Comparison of ENCODE assay signal across 31 cellular contexts in the genomic region with DNA sequence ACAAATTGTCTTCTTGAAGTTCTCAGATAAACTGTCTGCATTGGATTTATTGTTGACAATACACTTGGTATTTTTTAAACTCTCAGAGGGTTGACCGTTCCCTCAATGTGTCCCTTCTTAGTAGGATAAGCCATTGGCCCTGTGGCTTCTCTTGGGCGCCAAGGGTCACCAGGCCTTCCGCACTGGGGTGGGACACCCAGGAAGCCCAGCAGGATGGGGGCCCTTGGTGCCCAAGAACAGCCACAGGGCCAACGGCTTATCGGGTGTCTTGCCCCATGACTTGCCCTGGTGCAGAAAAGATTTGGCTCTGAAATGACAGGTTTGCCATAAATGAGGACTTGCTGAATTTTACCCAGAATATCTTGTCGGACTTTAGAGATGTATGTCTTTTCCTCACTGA.
"Had no signal": no experiment of that assay in that cellular context is flagged by ENCODE, and none has a peak within 500 bp of the region (broad histone marks: within the 10 kb centered on the region; RNA-seq: fewer than 3 reads in every experiment).

No MANE protein-coding gene starts in this region.

- H3K9me3 ChIP-seq: neutrophil, ovary, psoas muscle, right lobe of liver, sigmoid colon, suprapubic skin, testis, tibial artery, transverse colon, upper lobe of right lung, vagina had no signal

- H3K4me2 ChIP-seq: neural progenitor cell had no signal

- H3K27ac ChIP-seq: neural progenitor cell, neutrophil, ovary, parathyroid adenoma, psoas muscle, right lobe of liver, sigmoid colon, suprapubic skin, testis, tibial artery, transverse colon, upper lobe of right lung, vagina had no signal

- H3K27me3 ChIP-seq: neural progenitor cell, neutrophil, ovary, right lobe of liver, sigmoid colon, suprapubic skin, testis, tibial artery, transverse colon, upper lobe of right lung, vagina had no signal

- ATAC-seq: naive thymus-derived CD8-positive, alpha-beta T cell; natural killer cell treated with Interleukin-12 subunit alpha and Interleukin-12 subunit beta and Interleukin-15 and Interleukin-18, amount 100 ng/mL, for 72 hours; psoas muscle; right cardiac atrium; right lobe of liver; stimulated activated memory B cell treated with anti-CD40 and anti-IgM and Interleukin-4, amounts not matched to agents 10 μg/mL and 1 μg/mL and 100 μg/mL, for 72 hours; stimulated activated naive CD8-positive, alpha-beta T cell treated with anti-CD3 and anti-CD28 coated beads, Interleukin-15, amount 100 ng/mL, for 72 hours; stimulated activated naive CD8-positive, alpha-beta T cell treated with anti-CD3 and anti-CD28 coated beads, Interleukin-15, Interleukin-2, amounts not matched to agents 100 U/mL and 50 U/mL, for 24 hours; upper lobe of right lung had no signal

- H3K4me1 ChIP-seq: neural progenitor cell, parathyroid adenoma, psoas muscle, right lobe of liver, sigmoid colon, suprapubic skin, tibial artery, transverse colon, upper lobe of right lung, vagina had no signal

- H3K4me3 ChIP-seq: neural progenitor cell, ovary, psoas muscle, right lobe of liver, sigmoid colon, suprapubic skin, testis, tibial artery, transverse colon, upper lobe of right lung, vagina had no signal

- H2AFZ ChIP-seq: neural progenitor cell, parathyroid adenoma had no signal

- H3K36me3 ChIP-seq: neural progenitor cell, neutrophil, ovary, right lobe of liver, sigmoid colon, suprapubic skin, tibial artery, transverse colon, upper lobe of right lung, vagina had no signal

- H3K9ac ChIP-seq: neural progenitor cell, parathyroid adenoma had no signal

- DNase-seq: naive B cell; naive thymus-derived CD8-positive, alpha-beta T cell; nephron progenitor cell; nucleus accumbens; ovary; posterior cingulate gyrus; psoas muscle; right cardiac atrium; right lobe of liver; sigmoid colon; small intestine; stimulated activated CD4-positive, alpha-beta T cell treated with anti-CD3 and anti-CD28 coated beads, Interleukin-12 subunit alpha, Interleukin-12 subunit beta, amount 100 ng/mL, for 4 hours; stimulated activated CD4-positive, alpha-beta T cell treated with anti-CD3 and anti-CD28 coated beads, Interleukin-1b, Interleukin-23, amount 100 ng/mL, for 48 hours; stimulated activated CD4-positive, alpha-beta T cell treated with anti-CD3 and anti-CD28 coated beads, Interleukin-4, amount 100 ng/mL, for 1 hour; stimulated activated CD4-positive, alpha-beta T cell treated with anti-CD3 and anti-CD28 coated beads, Interleukin-4, amount 100 ng/mL, for 4 hours; stimulated activated CD8-positive, alpha-beta memory T cell treated with anti-CD3 and anti-CD28 coated beads, Interleukin-4, amount 100 ng/mL, for 48 hours; stimulated activated naive CD4-positive, alpha-beta T cell; stimulated activated naive CD8-positive, alpha-beta T cell treated with anti-CD3 and anti-CD28 coated beads, Interleukin-15, amount 100 ng/mL, for 72 hours; stimulated activated naive CD8-positive, alpha-beta T cell treated with anti-CD3 and anti-CD28 coated beads, Interleukin-15, Interleukin-2, amounts not matched to agents 100 U/mL and 50 U/mL, for 24 hours; substantia nigra; testis; tibial artery; transverse colon; upper lobe of right lung had no signal
